In genomic region chr4:87042986-87043820, GRCh38 we compare ENCODE assay signal across 9 cellular contexts.
DNase-seq lines count a peak whose midpoint lies in the region; ATAC-seq and TF ChIP-seq lines count a peak whose summit lies in the region.
"Had no signal": no experiment of that assay in that cellular context is flagged by ENCODE, and none has a peak within 500 bp of the region (broad histone marks: within the 10 kb centered on the region; RNA-seq: fewer than 3 reads in every experiment).

No MANE protein-coding gene starts in this region.

- no peaks in the 10 kb centered on the region for H3K9me3 Mint-ChIP-seq in stimulated activated memory B cell treated with anti-CD40 and anti-IgM and Interleukin-4, amounts not matched to agents 10 μg/mL and 1 μg/mL and 100 μg/mL, for 72 hours
- no peaks in the 10 kb centered on the region for H3K9me3 Mint-ChIP-seq in chondrocyte (ENCODE audit: low read depth)

- ATAC-seq in GM19395 (IDR thresholded peaks at IDR 0.05; ENCODE audit: unreplicated experiment) (peak; percentile 56), HG03097 (IDR thresholded peaks at IDR 0.05; ENCODE audit: low FRiP score, unreplicated experiment) (peak; percentile 42), HG03095 (IDR thresholded peaks at IDR 0.05; ENCODE audit: unreplicated experiment) (no peak)
- no peak for ATAC-seq in stimulated activated memory B cell treated with anti-CD40 and anti-IgM and Interleukin-4, amounts not matched to agents 10 μg/mL and 1 μg/mL and 100 μg/mL, for 72 hours

- peak overlapping the region; percentile 29 for H3K27ac Mint-ChIP-seq in stimulated activated memory B cell treated with anti-CD40 and anti-IgM and Interleukin-4, amounts not matched to agents 10 μg/mL and 1 μg/mL and 100 μg/mL, for 72 hours
- H3K27ac Mint-ChIP-seq in chondrocyte (ENCODE audit: unreplicated experiment): no peak overlapping the region

- no peak for TF ChIP-seq CTCF in chondrocyte (IDR thresholded peaks at IDR 0.05)

- DNase-seq in epidermal melanocyte (ENCODE audit: insufficient read length, low spot score): peak; percentile 50
- no peak for DNase-seq in NCI-H1694 (lab: John Stamatoyannopoulos, UW)
- DNase-seq in DMS153 treated with DMSO at 0.1 percent for 48 hours (lab: John Stamatoyannopoulos, UW; ENCODE audit: unreplicated experiment): no peak
- DNase-seq in chondrocyte (ENCODE audit: low spot score): no peak
- DNase-seq: SK-N-SH had no signal

- peaks cover 39% of the 10 kb centered on the region for H3K4me1 Mint-ChIP-seq in stimulated activated memory B cell treated with anti-CD40 and anti-IgM and Interleukin-4, amounts not matched to agents 10 μg/mL and 1 μg/mL and 100 μg/mL, for 72 hours
- peaks cover 31% of the 10 kb centered on the region for H3K4me1 Mint-ChIP-seq in chondrocyte (ENCODE audit: low read depth)

- H3K36me3 Mint-ChIP-seq in stimulated activated memory B cell treated with anti-CD40 and anti-IgM and Interleukin-4, amounts not matched to agents 10 μg/mL and 1 μg/mL and 100 μg/mL, for 72 hours: peaks cover 17% of the 10 kb centered on the region
- H3K36me3 Mint-ChIP-seq in chondrocyte (ENCODE audit: low read depth): peaks cover 3% of the 10 kb centered on the region

- no peak overlapping the region for H3K4me3 Mint-ChIP-seq in stimulated activated memory B cell treated with anti-CD40 and anti-IgM and Interleukin-4, amounts not matched to agents 10 μg/mL and 1 μg/mL and 100 μg/mL, for 72 hours
- H3K4me3 Mint-ChIP-seq in chondrocyte (ENCODE audit: unreplicated experiment): no peak overlapping the region

- no peaks in the 10 kb centered on the region for H3K27me3 Mint-ChIP-seq in stimulated activated memory B cell treated with anti-CD40 and anti-IgM and Interleukin-4, amounts not matched to agents 10 μg/mL and 1 μg/mL and 100 μg/mL, for 72 hours
- H3K27me3 Mint-ChIP-seq in chondrocyte (ENCODE audit: low read depth): no peaks in the 10 kb centered on the region

Comparison
In these comparisons a context has a peak if more than half of its experiments do, and no peak if none do; other contexts are left out.
1. ATAC-seq: peak in GM19395 (single experiment) and HG03097 (single experiment); none in stimulated activated memory B cell treated with anti-CD40 and anti-IgM and Interleukin-4, amounts not matched to agents 10 μg/mL and 1 μg/mL and 100 μg/mL, for 72 hours (single experiment) and HG03095 (single experiment).